8 cellular contexts compared by ENCODE assay signal in genomic region chr2:153871231-153872221, GRCh38. TPM values are rescaled to one million over a fixed set of nuclear protein-coding genes. Genes with fewer than 3 reads are reported as not detected.
A peak's percentile ranks its signal among the peaks of the same experiment; 100 is the strongest.
DNase-seq lines count a peak whose midpoint lies in the region; ATAC-seq and TF ChIP-seq lines count a peak whose summit lies in the region.

GALNT13 (plus strand) TSS chr2:153871922.

- H3K4me1 ChIP-seq in cardiac muscle cell (ENCODE audit: low read depth) (no peaks in the 10 kb centered on the region), rectal smooth muscle tissue (ENCODE audit: control insufficient read depth, insufficient read depth, low read length) (no peaks in the 10 kb centered on the region)

- ATAC-seq in SK-N-SH treated with all-trans-retinoic acid at 6 μM for 48 hours (peak; percentile 84), HG03175 (IDR thresholded peaks at IDR 0.05; ENCODE audit: unreplicated experiment) (no peak), GM19452 (IDR thresholded peaks at IDR 0.05; ENCODE audit: unreplicated experiment) (no peak)

- no peak within 1 kb of the TSS for H3K9ac ChIP-seq in rectal smooth muscle tissue (ENCODE audit: low read length)

- H3K27ac ChIP-seq in cardiac muscle cell: no peak within 1 kb of the TSS
- H3K27ac ChIP-seq in rectal smooth muscle tissue (ENCODE audit: low read depth, low read length): no peak within 1 kb of the TSS

- H3K27me3 ChIP-seq in MG63 (peaks cover 34% of the 10 kb centered on the region), cardiac muscle cell (peaks cover 56% of the 10 kb centered on the region), rectal smooth muscle tissue (ENCODE audit: control insufficient read depth, insufficient read depth, low read length) (peaks cover 3% of the 10 kb centered on the region)

- H3K36me3 ChIP-seq in MG63: no peaks in the 10 kb centered on the region
- no peaks in the 10 kb centered on the region for H3K36me3 ChIP-seq in cardiac muscle cell
- H3K36me3 ChIP-seq in rectal smooth muscle tissue (ENCODE audit: control insufficient read depth, insufficient read depth, low read length): no peaks in the 10 kb centered on the region

- H3K9me3 ChIP-seq in MG63 (no peaks in the 10 kb centered on the region), cardiac muscle cell (ENCODE audit: low read depth) (no peaks in the 10 kb centered on the region)

- DNase-seq in MG63 (peak; percentile 61), cardiac muscle cell (ENCODE audit: low read depth in 1 of 2, low spot score in 1 of 2) (peak; percentile 34 to 78), NAMALWA (ENCODE audit: low spot score) (no peak), 8988T (no peak)

- no peak for TF ChIP-seq CTCF in cardiac muscle cell (IDR thresholded peaks at IDR 0.05; ENCODE audit: low read depth, low read length)

- peak within 1 kb of the TSS; percentile 32 for H3K4me3 ChIP-seq in MG63
- H3K4me3 ChIP-seq in cardiac muscle cell: peak within 1 kb of the TSS; percentile 45
- peak within 1 kb of the TSS; percentile 39 for H3K4me3 ChIP-seq in rectal smooth muscle tissue (ENCODE audit: low read length)

TF ChIP-seq in SK-N-SH treated with all-trans-retinoic acid at 6 μM for 48 hours, 23 proteins besides CTCF, POLR2A, EP300 and RAD21:
- TF ChIP-seq TCF4 (CRISPR knock-in tag; IDR thresholded peaks at IDR 0.05; ENCODE audit: borderline replicate concordance): peak; percentile 20; the same call in 1 of the 2 replicates
- 0 out of 2 replicates have a peak, but pooled peaks have one; percentile 12 for TF ChIP-seq ISL1 (CRISPR knock-in tag; IDR thresholded peaks at IDR 0.05)
- peak; percentile 79 for TF ChIP-seq TSHZ2 (CRISPR knock-in tag; IDR thresholded peaks at IDR 0.05)
- TF ChIP-seq ZFP3 (CRISPR knock-in tag; IDR thresholded peaks at IDR 0.05): 0 out of 2 replicates have a peak, but pooled peaks have one; percentile 42
- TF ChIP-seq PATZ1 (CRISPR knock-in tag; IDR thresholded peaks at IDR 0.05; ENCODE audit: borderline replicate concordance): no peak
- TF ChIP-seq CSDC2 (CRISPR knock-in tag; IDR thresholded peaks at IDR 0.05): 0 out of 2 replicates have a peak, but pooled peaks have one; percentile 44
- TF ChIP-seq RARB (CRISPR knock-in tag; IDR thresholded peaks at IDR 0.05): no peak
- 0 out of 2 replicates have a peak, but pooled peaks have one; percentile 58 for TF ChIP-seq ZNF565 (CRISPR knock-in tag; conservative IDR thresholded peaks at IDR 0.05; ENCODE audit: low read depth)

RNA-seq across cellular contexts. Expression of gene GALNT13, which starts in this region (rescaled TPM):
- total RNA-seq in MG63 (2014; rRNA removed; shearing (Covaris generic); ENCODE audit: low replicate concordance): 0.07 TPM in 1 of 2 replicates, not detected in the other
- 1.4 and 3.1 TPM in 2 replicates for total RNA-seq in cardiac muscle cell
- polyA plus RNA-seq in cardiac muscle cell: 1.3 and 2.2 TPM in 2 replicates

Comparison
In these comparisons a context has a peak if more than half of its experiments do, and no peak if none do; other contexts are left out.
1. Peak in DNase-seq and H3K4me3 ChIP-seq in MG63; RNA of the gene not detected or under 1 TPM.
2. DNase-seq: peak in cardiac muscle cell (2 of 2); none in NAMALWA (single experiment) and 8988T (single experiment).
3. Peak in every context shown above with its lines, with median percentiles within 50 percentile points of each other: H3K4me3 ChIP-seq.